Comparison of ENCODE assay signal across 15 cellular contexts in genomic region chr13:32211788-32212187, GRCh38.
DNase-seq lines count a peak whose midpoint lies in the region; FAIRE-seq and TF ChIP-seq lines count a peak whose summit lies in the region.
"Had no signal": no experiment of that assay in that cellular context is flagged by ENCODE, and none has a peak within 500 bp of the region (broad histone marks: within the 10 kb centered on the region; RNA-seq: fewer than 3 reads in every experiment).

No MANE protein-coding gene starts in this region.

- no peak for FAIRE-seq in urothelium cell line (lab: Jason Lieb, UNC)

- no peaks in the 10 kb centered on the region for H3K27me3 Mint-ChIP-seq in chondrocyte (ENCODE audit: low read depth)
- H3K27me3 Mint-ChIP-seq: activated CD8-positive, alpha-beta T cell treated with anti-CD3 and anti-CD28 coated beads for 36 hours; stimulated activated naive CD8-positive, alpha-beta T cell treated with anti-CD3 and anti-CD28 coated beads, Interleukin-15, Interleukin-2, amounts not matched to agents 100 ng/mL and 50 ng/mL, for 24 hours had no signal

- H3K36me3 Mint-ChIP-seq in chondrocyte (ENCODE audit: low read depth) = peaks cover 29% of the 10 kb centered on the region
- H3K36me3 Mint-ChIP-seq: activated naive CD4-positive, alpha-beta T cell treated with anti-CD3 and anti-CD28 coated beads, Interleukin-2, amount 50 U/mL, for 72 hours had no signal

- DNase-seq in SIG-M5 treated with dmso at 0.1 percent for 504 hours (lab: John Stamatoyannopoulos, UW; ENCODE audit: unreplicated experiment) (peak; percentile 1), SIG-M5 (lab: John Stamatoyannopoulos, UW) (no peak), chondrocyte (ENCODE audit: low spot score) (no peak), islet precursor cell (peak; percentile 81), urothelium cell line (ENCODE audit: low spot score) (peak; percentile 7), T-helper 1 cell (no peak), cortex of kidney (lab: John Stamatoyannopoulos, UW) (no peak)
- no peak for DNase-seq in stimulated activated naive CD4-positive, alpha-beta T cell treated with Interleukin-2 at 50 U/mL for 16 hours (lab: John Stamatoyannopoulos, UW)
- DNase-seq: 8988T; activated CD8-positive, alpha-beta T cell treated with anti-CD3 and anti-CD28 coated beads for 36 hours; effector CD8-positive, alpha-beta T cell; NCI-H1694 treated with DMSO at 0.1 percent for 48 hours had no signal

- no peaks in the 10 kb centered on the region for H3K9me3 Mint-ChIP-seq in chondrocyte (ENCODE audit: low read depth)
- H3K9me3 Mint-ChIP-seq: activated CD8-positive, alpha-beta T cell treated with anti-CD3 and anti-CD28 coated beads for 36 hours; activated naive CD4-positive, alpha-beta T cell treated with anti-CD3 and anti-CD28 coated beads, Interleukin-2, amount 50 U/mL, for 72 hours; stimulated activated naive CD8-positive, alpha-beta T cell treated with anti-CD3 and anti-CD28 coated beads, Interleukin-15, Interleukin-2, amounts not matched to agents 100 ng/mL and 50 ng/mL, for 24 hours; T-helper 1 cell treated with Interleukin-12 subunit alpha and Interleukin-12 subunit beta and Interleukin-4 antibody, amounts not matched to agents 30 μg/mL and 1 μg/mL, for 36 hours had no signal

- H3K4me3 Mint-ChIP-seq in chondrocyte (ENCODE audit: unreplicated experiment) = no peak overlapping the region
- H3K4me3 Mint-ChIP-seq: activated CD8-positive, alpha-beta T cell treated with anti-CD3 and anti-CD28 coated beads for 36 hours; stimulated activated naive CD8-positive, alpha-beta T cell treated with anti-CD3 and anti-CD28 coated beads, Interleukin-15, Interleukin-2, amounts not matched to agents 100 ng/mL and 50 ng/mL, for 24 hours; T-helper 1 cell treated with Interleukin-12 subunit alpha and Interleukin-12 subunit beta and Interleukin-4 antibody, amounts not matched to agents 30 μg/mL and 1 μg/mL, for 36 hours had no signal

- no peak for TF ChIP-seq CTCF in chondrocyte (IDR thresholded peaks at IDR 0.05)

- peak overlapping the region; percentile 92 for H3K27ac Mint-ChIP-seq in chondrocyte (ENCODE audit: unreplicated experiment)
- H3K27ac Mint-ChIP-seq: activated CD8-positive, alpha-beta T cell treated with anti-CD3 and anti-CD28 coated beads for 36 hours; activated naive CD4-positive, alpha-beta T cell treated with anti-CD3 and anti-CD28 coated beads, Interleukin-2, amount 50 U/mL, for 72 hours; stimulated activated naive CD8-positive, alpha-beta T cell treated with anti-CD3 and anti-CD28 coated beads, Interleukin-15, Interleukin-2, amounts not matched to agents 100 ng/mL and 50 ng/mL, for 24 hours; T-helper 1 cell treated with Interleukin-12 subunit alpha and Interleukin-12 subunit beta and Interleukin-4 antibody, amounts not matched to agents 30 μg/mL and 1 μg/mL, for 36 hours had no signal

- peaks cover 45% of the 10 kb centered on the region for H3K4me1 Mint-ChIP-seq in chondrocyte (ENCODE audit: low read depth)

Comparison
In these comparisons a context has a peak if more than half of its experiments do, and no peak if none do; other contexts are left out.
1. DNase-seq: peak in SIG-M5 treated with dmso at 0.1 percent for 504 hours (single experiment), islet precursor cell (single experiment) and urothelium cell line (single experiment); none in SIG-M5 (single experiment), chondrocyte (single experiment), stimulated activated naive CD4-positive, alpha-beta T cell treated with Interleukin-2 at 50 U/mL for 16 hours (single experiment), T-helper 1 cell (0 of 5) and cortex of kidney (single experiment).